1 cellular context compared by ENCODE assay signal in the genomic region with DNA sequence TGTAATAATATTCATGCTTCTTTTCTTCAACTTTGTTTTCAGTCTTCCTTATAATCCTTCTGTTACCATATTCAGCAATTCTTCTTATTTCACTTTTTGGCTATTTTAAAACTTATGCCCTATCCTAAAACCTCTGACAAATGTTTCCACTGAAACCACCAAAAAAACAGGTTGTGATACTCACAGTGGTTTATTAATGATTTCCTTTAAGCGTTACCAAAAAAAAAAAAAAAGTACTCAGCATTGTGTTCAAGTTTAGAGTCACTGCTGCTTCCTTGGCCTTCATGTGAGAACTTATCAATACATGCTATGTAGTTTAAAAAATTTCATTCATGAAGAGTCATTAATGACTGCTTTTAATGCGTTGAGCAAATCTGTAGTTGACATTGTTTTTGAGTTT.
TF ChIP-seq lines count a peak whose summit lies in the region.

No MANE protein-coding gene starts in this region.

TF ChIP-seq in GM12878, 131 proteins besides CTCF, POLR2A, EP300 and RAD21:
- TF ChIP-seq, protein P1, sequence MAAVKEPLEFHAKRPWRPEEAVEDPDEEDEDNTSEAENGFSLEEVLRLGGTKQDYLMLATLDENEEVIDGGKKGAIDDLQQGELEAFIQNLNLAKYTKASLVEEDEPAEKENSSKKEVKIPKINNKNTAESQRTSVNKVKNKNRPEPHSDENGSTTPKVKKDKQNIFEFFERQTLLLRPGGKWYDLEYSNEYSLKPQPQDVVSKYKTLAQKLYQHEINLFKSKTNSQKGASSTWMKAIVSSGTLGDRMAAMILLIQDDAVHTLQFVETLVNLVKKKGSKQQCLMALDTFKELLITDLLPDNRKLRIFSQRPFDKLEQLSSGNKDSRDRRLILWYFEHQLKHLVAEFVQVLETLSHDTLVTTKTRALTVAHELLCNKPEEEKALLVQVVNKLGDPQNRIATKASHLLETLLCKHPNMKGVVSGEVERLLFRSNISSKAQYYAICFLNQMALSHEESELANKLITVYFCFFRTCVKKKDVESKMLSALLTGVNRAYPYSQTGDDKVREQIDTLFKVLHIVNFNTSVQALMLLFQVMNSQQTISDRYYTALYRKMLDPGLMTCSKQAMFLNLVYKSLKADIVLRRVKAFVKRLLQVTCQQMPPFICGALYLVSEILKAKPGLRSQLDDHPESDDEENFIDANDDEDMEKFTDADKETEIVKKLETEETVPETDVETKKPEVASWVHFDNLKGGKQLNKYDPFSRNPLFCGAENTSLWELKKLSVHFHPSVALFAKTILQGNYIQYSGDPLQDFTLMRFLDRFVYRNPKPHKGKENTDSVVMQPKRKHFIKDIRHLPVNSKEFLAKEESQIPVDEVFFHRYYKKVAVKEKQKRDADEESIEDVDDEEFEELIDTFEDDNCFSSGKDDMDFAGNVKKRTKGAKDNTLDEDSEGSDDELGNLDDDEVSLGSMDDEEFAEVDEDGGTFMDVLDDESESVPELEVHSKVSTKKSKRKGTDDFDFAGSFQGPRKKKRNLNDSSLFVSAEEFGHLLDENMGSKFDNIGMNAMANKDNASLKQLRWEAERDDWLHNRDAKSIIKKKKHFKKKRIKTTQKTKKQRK (IDR thresholded peaks at IDR 0.05; ENCODE audit: low read depth, low read length), result no peak
- TF ChIP-seq, protein P2, sequence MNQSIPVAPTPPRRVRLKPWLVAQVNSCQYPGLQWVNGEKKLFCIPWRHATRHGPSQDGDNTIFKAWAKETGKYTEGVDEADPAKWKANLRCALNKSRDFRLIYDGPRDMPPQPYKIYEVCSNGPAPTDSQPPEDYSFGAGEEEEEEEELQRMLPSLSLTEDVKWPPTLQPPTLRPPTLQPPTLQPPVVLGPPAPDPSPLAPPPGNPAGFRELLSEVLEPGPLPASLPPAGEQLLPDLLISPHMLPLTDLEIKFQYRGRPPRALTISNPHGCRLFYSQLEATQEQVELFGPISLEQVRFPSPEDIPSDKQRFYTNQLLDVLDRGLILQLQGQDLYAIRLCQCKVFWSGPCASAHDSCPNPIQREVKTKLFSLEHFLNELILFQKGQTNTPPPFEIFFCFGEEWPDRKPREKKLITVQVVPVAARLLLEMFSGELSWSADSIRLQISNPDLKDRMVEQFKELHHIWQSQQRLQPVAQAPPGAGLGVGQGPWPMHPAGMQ (IDR thresholded peaks at IDR 0.05; ENCODE audit: borderline replicate concordance), result no peak
- TF ChIP-seq ZNF384 (IDR thresholded peaks at IDR 0.05; ENCODE audit: borderline replicate concordance, low read depth, low read length) (peak; percentile 85; the same call in 1 of the 2 replicates), IKZF2 (IDR thresholded peaks at IDR 0.05) (peak; percentile 37 to 59; a peak in 3 of 4 replicates), ZNF622 (IDR thresholded peaks at IDR 0.05) (no peak), BMI1 (IDR thresholded peaks at IDR 0.05; ENCODE audit: borderline replicate concordance) (peak; percentile 61; the same call in 1 of the 2 replicates), POLR2AphosphoS2 (IDR thresholded peaks at IDR 0.05; ENCODE audit: low read depth, low read length) (no peak), MTA2 (IDR thresholded peaks at IDR 0.05; ENCODE audit: low read depth) (peak; percentile 73; the same call in 1 of the 2 replicates), SPI1 (IDR thresholded peaks at IDR 0.05; ENCODE audit: borderline replicate concordance, insufficient read depth, low read depth, low read length) (peak; percentile 33; the same call in 1 of the 2 replicates), NR2F1 (conservative IDR thresholded peaks at IDR 0.05) (no peak), ZNF217 (IDR thresholded peaks at IDR 0.05) (0 out of 2 replicates have a peak, but pooled peaks have one; percentile 41), ATF7 (IDR thresholded peaks at IDR 0.05; ENCODE audit: low read depth) (0 out of 2 replicates have a peak, but pooled peaks have one; percentile 21), EGR1 (IDR thresholded peaks at IDR 0.05; ENCODE audit: borderline replicate concordance in 1 of 2, low read depth in 2 of 2, low read length in 2 of 2) (no peak), SREBF2 (IDR thresholded peaks at IDR 0.05; ENCODE audit: low read length) (no peak)
- TF ChIP-seq, protein P3, sequence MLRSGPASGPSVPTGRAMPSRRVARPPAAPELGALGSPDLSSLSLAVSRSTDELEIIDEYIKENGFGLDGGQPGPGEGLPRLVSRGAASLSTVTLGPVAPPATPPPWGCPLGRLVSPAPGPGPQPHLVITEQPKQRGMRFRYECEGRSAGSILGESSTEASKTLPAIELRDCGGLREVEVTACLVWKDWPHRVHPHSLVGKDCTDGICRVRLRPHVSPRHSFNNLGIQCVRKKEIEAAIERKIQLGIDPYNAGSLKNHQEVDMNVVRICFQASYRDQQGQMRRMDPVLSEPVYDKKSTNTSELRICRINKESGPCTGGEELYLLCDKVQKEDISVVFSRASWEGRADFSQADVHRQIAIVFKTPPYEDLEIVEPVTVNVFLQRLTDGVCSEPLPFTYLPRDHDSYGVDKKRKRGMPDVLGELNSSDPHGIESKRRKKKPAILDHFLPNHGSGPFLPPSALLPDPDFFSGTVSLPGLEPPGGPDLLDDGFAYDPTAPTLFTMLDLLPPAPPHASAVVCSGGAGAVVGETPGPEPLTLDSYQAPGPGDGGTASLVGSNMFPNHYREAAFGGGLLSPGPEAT (IDR thresholded peaks at IDR 0.05; ENCODE audit: low read depth), result peak; percentile 45; the same call in 1 of the 2 replicates
